6 cellular contexts compared by ENCODE assay signal in the genomic region with DNA sequence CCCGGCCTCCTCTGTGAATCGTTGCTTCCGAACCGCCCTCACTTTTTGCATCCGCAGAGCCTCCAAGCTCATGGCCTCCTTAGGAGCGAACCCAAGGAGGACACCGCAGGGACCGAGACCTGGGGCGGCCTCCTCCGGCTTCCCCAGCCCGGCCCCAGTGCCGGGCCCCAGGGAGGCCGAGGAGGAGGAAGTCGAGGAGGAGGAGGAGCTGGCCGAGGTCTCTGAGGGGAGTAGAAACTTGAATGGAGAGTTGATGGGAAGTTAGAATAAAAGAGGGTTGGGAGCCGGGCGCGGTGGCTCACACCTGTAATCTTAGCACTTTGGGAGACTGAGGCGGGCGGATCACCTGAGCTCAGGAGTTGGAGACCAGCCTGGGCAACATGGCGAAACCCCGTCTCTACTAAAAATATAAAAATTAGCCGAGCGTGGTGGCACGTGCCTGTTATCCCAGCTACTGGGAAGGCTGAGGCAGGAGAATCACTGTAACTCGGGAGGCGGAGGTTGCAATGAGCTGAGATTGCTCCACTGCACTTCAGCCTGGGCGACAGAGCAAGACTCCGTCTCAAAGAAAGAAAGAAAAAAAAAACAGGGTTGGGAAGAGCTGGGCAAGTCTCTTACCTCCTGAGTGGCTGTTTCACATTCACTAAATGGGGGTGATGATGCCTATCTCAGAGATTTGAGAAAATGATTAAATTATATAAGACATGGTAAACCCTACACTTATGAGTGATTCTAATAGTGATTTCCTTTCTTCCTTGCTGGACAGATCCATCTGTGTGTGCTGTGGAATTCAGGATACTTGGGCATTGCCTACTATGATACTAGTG. TPM values are rescaled to one million over a fixed set of nuclear protein-coding genes. Genes with fewer than 3 reads are reported as not detected.
DNase-seq lines count a peak whose midpoint lies in the region; ATAC-seq lines count a peak whose summit lies in the region.

No MANE protein-coding gene starts in this region.

- peaks cover 61% of the 10 kb centered on the region for H3K4me1 Mint-ChIP-seq in activated T-helper 1 cell treated with anti-CD3 and anti-CD28 coated beads, Interleukin-12 subunit alpha, Interleukin-12 subunit beta, Interleukin-2, Interleukin-4 antibody, amounts not matched to agents 30 ng/mL and 10 ng/mL and 1 ng/mL, durations not matched to agents 14 hours and 24 hours and 36 hours (ENCODE audit: low read depth)
- H3K4me1 Mint-ChIP-seq in memory B cell = peaks cover 44% of the 10 kb centered on the region

- intact Hi-C loops in activated T-helper 1 cell treated with anti-CD3 and anti-CD28 coated beads, Interleukin-12 subunit alpha, Interleukin-12 subunit beta, Interleukin-2, Interleukin-4 antibody, amounts not matched to agents 30 ng/mL and 10 ng/mL and 1 ng/mL, durations not matched to agents 14 hours and 24 hours and 36 hours (cut with micrococcal nuclease) = no loop called here

- no peaks in the 10 kb centered on the region for H3K9me3 Mint-ChIP-seq in activated T-helper 1 cell treated with anti-CD3 and anti-CD28 coated beads, Interleukin-12 subunit alpha, Interleukin-12 subunit beta, Interleukin-2, Interleukin-4 antibody, amounts not matched to agents 30 ng/mL and 10 ng/mL and 1 ng/mL, durations not matched to agents 14 hours and 24 hours and 36 hours
- H3K9me3 Mint-ChIP-seq in memory B cell = no peaks in the 10 kb centered on the region

- peaks cover 3% of the 10 kb centered on the region for H3K27me3 Mint-ChIP-seq in activated T-helper 1 cell treated with anti-CD3 and anti-CD28 coated beads, Interleukin-12 subunit alpha, Interleukin-12 subunit beta, Interleukin-2, Interleukin-4 antibody, amounts not matched to agents 30 ng/mL and 10 ng/mL and 1 ng/mL, durations not matched to agents 14 hours and 24 hours and 36 hours (ENCODE audit: insufficient read depth)
- no peaks in the 10 kb centered on the region for H3K27me3 Mint-ChIP-seq in memory B cell

- DNase-seq in activated T-helper 1 cell treated with anti-CD3 and anti-CD28 coated beads, Interleukin-12 subunit alpha, Interleukin-12 subunit beta, Interleukin-2, Interleukin-4 antibody, amounts not matched to agents 30 ng/mL and 10 ng/mL and 1 ng/mL, durations not matched to agents 14 hours and 24 hours and 36 hours (ENCODE audit: low spot score) = no peak
- no peak for DNase-seq in memory B cell (ENCODE audit: low spot score in 2 of 2)
- DNase-seq in cerebellar nuclear complex (lab: John Stamatoyannopoulos, UW) = no peak
- DNase-seq in NCI-H526 treated with DMSO at 0.1 percent for 48 hours (lab: John Stamatoyannopoulos, UW) = no peak
- DNase-seq in cerebellar cortex (ENCODE audit: low spot score) = no peak

- peak overlapping the region; percentile 90 for H3K4me3 Mint-ChIP-seq in activated T-helper 1 cell treated with anti-CD3 and anti-CD28 coated beads, Interleukin-12 subunit alpha, Interleukin-12 subunit beta, Interleukin-2, Interleukin-4 antibody, amounts not matched to agents 30 ng/mL and 10 ng/mL and 1 ng/mL, durations not matched to agents 14 hours and 24 hours and 36 hours
- peak overlapping the region; percentile 95 for H3K4me3 Mint-ChIP-seq in memory B cell

- peaks cover 30% of the 10 kb centered on the region for H3K36me3 Mint-ChIP-seq in activated T-helper 1 cell treated with anti-CD3 and anti-CD28 coated beads, Interleukin-12 subunit alpha, Interleukin-12 subunit beta, Interleukin-2, Interleukin-4 antibody, amounts not matched to agents 30 ng/mL and 10 ng/mL and 1 ng/mL, durations not matched to agents 14 hours and 24 hours and 36 hours (ENCODE audit: low read depth)
- peaks cover 4% of the 10 kb centered on the region for H3K36me3 Mint-ChIP-seq in memory B cell

- peak overlapping the region; percentile 99 for H3K27ac Mint-ChIP-seq in activated T-helper 1 cell treated with anti-CD3 and anti-CD28 coated beads, Interleukin-12 subunit alpha, Interleukin-12 subunit beta, Interleukin-2, Interleukin-4 antibody, amounts not matched to agents 30 ng/mL and 10 ng/mL and 1 ng/mL, durations not matched to agents 14 hours and 24 hours and 36 hours
- H3K27ac Mint-ChIP-seq in memory B cell = peak overlapping the region; percentile 97

- ATAC-seq in HG02798 (IDR thresholded peaks at IDR 0.05; ENCODE audit: poor library complexity, unreplicated experiment) (peak; percentile 0), memory B cell (ENCODE audit: low read depth) (peak; percentile 1)

RNA-seq across cellular contexts. Expression of gene MSH5, which starts 0.8 kb away (rescaled TPM):
- 80.5 and 83.4 TPM in 2 replicates for total RNA-seq in activated T-helper 1 cell treated with anti-CD3 and anti-CD28 coated beads, Interleukin-12 subunit alpha, Interleukin-12 subunit beta, Interleukin-2, Interleukin-4 antibody, amounts not matched to agents 30 ng/mL and 10 ng/mL and 1 ng/mL, durations not matched to agents 14 hours and 24 hours and 36 hours

RNA-seq across cellular contexts. Expression of gene CLIC1, which starts 4.3 kb away (rescaled TPM):
- 398 and 399 TPM in 2 replicates for total RNA-seq in activated T-helper 1 cell treated with anti-CD3 and anti-CD28 coated beads, Interleukin-12 subunit alpha, Interleukin-12 subunit beta, Interleukin-2, Interleukin-4 antibody, amounts not matched to agents 30 ng/mL and 10 ng/mL and 1 ng/mL, durations not matched to agents 14 hours and 24 hours and 36 hours

RNA-seq across cellular contexts. Expression of gene DDAH2, which starts 11.5 kb away (rescaled TPM):
- 4.9 and 5.7 TPM in 2 replicates for total RNA-seq in activated T-helper 1 cell treated with anti-CD3 and anti-CD28 coated beads, Interleukin-12 subunit alpha, Interleukin-12 subunit beta, Interleukin-2, Interleukin-4 antibody, amounts not matched to agents 30 ng/mL and 10 ng/mL and 1 ng/mL, durations not matched to agents 14 hours and 24 hours and 36 hours

RNA-seq across cellular contexts. Expression of gene MPIG6B, which starts 17.4 kb away (rescaled TPM):
- total RNA-seq in activated T-helper 1 cell treated with anti-CD3 and anti-CD28 coated beads, Interleukin-12 subunit alpha, Interleukin-12 subunit beta, Interleukin-2, Interleukin-4 antibody, amounts not matched to agents 30 ng/mL and 10 ng/mL and 1 ng/mL, durations not matched to agents 14 hours and 24 hours and 36 hours = not detected in 2 replicates

RNA-seq across cellular contexts. Expression of gene LY6G6C, which starts 19.1 kb away (rescaled TPM):
- not detected in 2 replicates for total RNA-seq in activated T-helper 1 cell treated with anti-CD3 and anti-CD28 coated beads, Interleukin-12 subunit alpha, Interleukin-12 subunit beta, Interleukin-2, Interleukin-4 antibody, amounts not matched to agents 30 ng/mL and 10 ng/mL and 1 ng/mL, durations not matched to agents 14 hours and 24 hours and 36 hours
